8 cellular contexts compared by ENCODE assay signal in the genomic region with DNA sequence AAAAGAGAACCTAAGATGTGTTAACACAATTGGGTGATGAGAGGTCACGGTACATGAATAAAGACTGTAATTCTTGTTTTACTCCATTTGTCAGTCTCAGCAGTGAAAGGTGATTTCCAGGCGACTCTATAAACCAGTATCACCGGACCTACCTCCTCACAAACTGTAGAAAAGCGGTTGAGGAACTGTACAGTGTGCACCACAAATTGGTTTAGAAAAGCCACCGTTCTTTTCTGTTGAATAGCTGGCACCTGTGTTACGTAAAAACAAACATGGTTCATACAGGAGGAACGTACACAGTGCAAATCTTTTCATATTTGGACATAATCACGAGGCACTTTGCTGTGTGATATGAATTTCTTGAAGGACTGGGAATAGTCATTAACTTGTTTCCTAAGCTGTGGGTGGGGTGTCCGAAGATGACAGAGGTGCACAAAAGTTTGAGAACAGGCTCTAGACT. TPM values are rescaled to one million over a fixed set of nuclear protein-coding genes. Genes with fewer than 3 reads are reported as not detected.
DNase-seq lines count a peak whose midpoint lies in the region; ATAC-seq and TF ChIP-seq lines count a peak whose summit lies in the region.

No MANE protein-coding gene starts in this region.

- ATAC-seq in GM21619 (IDR thresholded peaks at IDR 0.05; ENCODE audit: unreplicated experiment), result peak; percentile 27

- peak overlapping the region; percentile 89 for H3K9ac ChIP-seq in Karpas-422 (ENCODE audit: low read length)

- no peak for TF ChIP-seq EP300 in suprapubic skin (IDR thresholded peaks at IDR 0.05)

- H3K4me2 ChIP-seq in Karpas-422 (ENCODE audit: low read depth, low read length, poor library complexity, severe bottlenecking), result peak overlapping the region; percentile 85

- TF ChIP-seq POLR2A in suprapubic skin (IDR thresholded peaks at IDR 0.05), result no peak

- no peaks in the 10 kb centered on the region for H4K20me1 ChIP-seq in Karpas-422 (ENCODE audit: insufficient read depth, low read depth, low read length)

- no peaks in the 10 kb centered on the region for H3K27me3 ChIP-seq in Karpas-422 (ENCODE audit: low read length)
- H3K27me3 ChIP-seq in brain microvascular endothelial cell (replicated peaks), result no peaks in the 10 kb centered on the region
- no peaks in the 10 kb centered on the region for H3K27me3 ChIP-seq in suprapubic skin

- H3K9me3 ChIP-seq in Karpas-422 (ENCODE audit: low read length), result no peaks in the 10 kb centered on the region
- H3K9me3 ChIP-seq in suprapubic skin, result no peaks in the 10 kb centered on the region

- DNase-seq in GM10248 (ENCODE audit: extremely low spot score) (peak; percentile 47), Karpas-422 (peak; percentile 54), brain microvascular endothelial cell (no peak), left kidney (ENCODE audit: low read depth, low spot score) (peak; percentile 35), suprapubic skin (ENCODE audit: low spot score in 2 of 2) (no peak), GDM1 (lab: John Stamatoyannopoulos, UW) (no peak), HEK293T (ENCODE audit: extremely low spot score) (no peak)

- H3K27ac ChIP-seq in Karpas-422 (ENCODE audit: low read length) (0 out of 2 replicates have a peak overlapping the region, but pooled peaks have one; percentile 12), brain microvascular endothelial cell (peak overlapping the region; percentile 56), suprapubic skin (peak overlapping the region; percentile 93)

- TF ChIP-seq CTCF in GM10248 (IDR thresholded peaks at IDR 0.05; ENCODE audit: control extremely low read depth, extremely low read depth, low read depth, missing control alignments) (no peak), brain microvascular endothelial cell (IDR thresholded peaks at IDR 0.05; ENCODE audit: low read depth, low read length, missing control alignments) (no peak), suprapubic skin (IDR thresholded peaks at IDR 0.05) (no peak)

- H3K4me1 ChIP-seq in Karpas-422 (ENCODE audit: low read length) (peaks cover 10% of the 10 kb centered on the region; the same call in 1 of the 2 replicates), suprapubic skin (peaks cover 12% of the 10 kb centered on the region)

- CTCF ChIA-PET in GM10248 (lab: Yijun Ruan, JAX) (interaction anchor here (0.7 to 1.4 kb wide), 4 partner anchors 8 to 708 kb away, joined by 3 read pairs; no protein-coding TSS in a partner anchor), HEK293T (lab: Yijun Ruan, JAX) (interaction anchor here (0.7 kb wide), 1 partner anchor 276 kb away, joined by 3 read pairs; no protein-coding TSS in a partner anchor)

- H3K4me3 ChIP-seq in Karpas-422 (ENCODE audit: low read length), result peak overlapping the region; percentile 88
- H3K4me3 ChIP-seq in brain microvascular endothelial cell (ENCODE audit: low read depth, low read length), result peak overlapping the region; percentile 83
- peak overlapping the region; percentile 96 for H3K4me3 ChIP-seq in suprapubic skin

- POLR2A ChIA-PET in GM10248 (lab: Yijun Ruan, JAX), result interaction anchor here (0.6 to 1.1 kb wide), 2 partner anchors 10 to 1723 kb away, joined by 3 read pairs; no protein-coding TSS in a partner anchor
- POLR2A ChIA-PET in HEK293T (lab: Yijun Ruan, JAX), result interaction anchor here (1.1 to 1.5 kb wide), 2 partner anchors 9 to 59 kb away, joined by 4 to 5 read pairs; partner anchors contain the start of genes NUP37 and PARPBP

- no peaks in the 10 kb centered on the region for H3K9me2 ChIP-seq in Karpas-422 (replicated peaks; ENCODE audit: insufficient read depth, low read length)

- 15% methylated on average over 9 of the region's 9 CpGs for WGBS in suprapubic skin

- peaks cover 14% of the 10 kb centered on the region; the same call in 1 of the 2 replicates for H3K79me2 ChIP-seq in Karpas-422 (ENCODE audit: low read length)

- peak overlapping the region; percentile 79 for H2AFZ ChIP-seq in Karpas-422 (ENCODE audit: low read length)

- H3K36me3 ChIP-seq in Karpas-422 (ENCODE audit: insufficient read depth, low read length), result peaks cover 30% of the 10 kb centered on the region
- H3K36me3 ChIP-seq in brain microvascular endothelial cell (replicated peaks), result no peaks in the 10 kb centered on the region
- H3K36me3 ChIP-seq in suprapubic skin, result peaks cover 13% of the 10 kb centered on the region

- in situ Hi-C loops in brain microvascular endothelial cell (cut with HindIII; ENCODE audit: low pct_ligation_motif_present, low sequenced_read_pairs), result no loop called here

TF ChIP-seq in HEK293T, 16 proteins besides CTCF, POLR2A, EP300 and RAD21:
- TF ChIP-seq NFRKB (IDR thresholded peaks at IDR 0.05), result no peak
- TF ChIP-seq HDGF (IDR thresholded peaks at IDR 0.05; ENCODE audit: borderline replicate concordance), result no peak
- no peak for TF ChIP-seq LEF1 (IDR thresholded peaks at IDR 0.05; ENCODE audit: borderline replicate concordance)
- no peak for TF ChIP-seq ELF4 (IDR thresholded peaks at IDR 0.05)
- TF ChIP-seq CTBP1 (IDR thresholded peaks at IDR 0.05; ENCODE audit: borderline replicate concordance), result no peak
- no peak for TF ChIP-seq SUZ12 (IDR thresholded peaks at IDR 0.05)
- TF ChIP-seq FOXM1 (IDR thresholded peaks at IDR 0.05; ENCODE audit: borderline replicate concordance), result no peak
- no peak for TF ChIP-seq TARDBP (IDR thresholded peaks at IDR 0.05)

RNA-seq across cellular contexts. Expression of gene WASHC3, which starts 0.7 kb away (rescaled TPM):
- 70.5 and 75.1 TPM in 2 replicates for total RNA-seq in Karpas-422 (2014; rRNA removed; shearing (Covaris generic); ENCODE audit: low replicate concordance)
- 10 to 100 TPM; 39.7 to 63.1 (median 55.0) TPM for total RNA-seq in suprapubic skin

RNA-seq across cellular contexts. Expression of gene NUP37, which starts 58.8 kb away (rescaled TPM):
- 65.7 and 108 TPM in 2 replicates for total RNA-seq in Karpas-422 (2014; rRNA removed; shearing (Covaris generic); ENCODE audit: low replicate concordance)
- total RNA-seq in suprapubic skin, result 10 to 100 TPM; 13.8 to 22.1 (median 19.1) TPM

RNA-seq across cellular contexts. Expression of gene PARPBP, which starts 58.9 kb away (rescaled TPM):
- 13.7 and 49.6 TPM in 2 replicates for total RNA-seq in Karpas-422 (2014; rRNA removed; shearing (Covaris generic); ENCODE audit: low replicate concordance)
- 1 to 10 TPM; 2.8 to 5.7 (median 4.0) TPM for total RNA-seq in suprapubic skin

Comparison
In these comparisons a context has a peak if more than half of its experiments do, and no peak if none do; other contexts are left out.
1. DNase-seq: peak in GM10248 (single experiment), Karpas-422 (single experiment) and left kidney (single experiment); none in brain microvascular endothelial cell (single experiment), suprapubic skin (0 of 2), GDM1 (single experiment) and HEK293T (single experiment).
2. H3K27ac ChIP-seq: peak in every context shown above with its lines; median percentile 93 in suprapubic skin; 56 in brain microvascular endothelial cell; 12 in Karpas-422.
3. Peak in every context shown above with its lines, with median percentiles within 50 percentile points of each other: H3K4me3 ChIP-seq.